Comparison of ENCODE assay signal across 1 cellular context in genomic region chr12:53701518-53702264, GRCh38.
TF ChIP-seq lines count a peak whose summit lies in the region.

No MANE protein-coding gene starts in this region.

TF ChIP-seq in H1, 55 proteins besides CTCF, POLR2A, EP300 and RAD21:
- TF ChIP-seq EZH2 (IDR thresholded peaks at IDR 0.05; ENCODE audit: low read depth, low read length, severe bottlenecking) (no peak), USF2 (IDR thresholded peaks at IDR 0.05; ENCODE audit: low read length) (no peak), KDM4A (IDR thresholded peaks at IDR 0.05; ENCODE audit: low read depth, low read length, severe bottlenecking) (no peak), RXRA (IDR thresholded peaks at IDR 0.05; ENCODE audit: insufficient read depth, low read depth, low read length) (no peak), PHF8 (conservative IDR thresholded peaks at IDR 0.05; ENCODE audit: low read depth, low read length) (no peak), SP1 (IDR thresholded peaks at IDR 0.05; ENCODE audit: low read depth, low read length) (no peak), GABPA (IDR thresholded peaks at IDR 0.05; ENCODE audit: borderline replicate concordance, insufficient read depth, low read length) (no peak), SRF (IDR thresholded peaks at IDR 0.05; ENCODE audit: low read depth, low read length) (no peak), CHD1 (IDR thresholded peaks at IDR 0.05; ENCODE audit: low read depth, low read length) (no peak), SIX5 (IDR thresholded peaks at IDR 0.05; ENCODE audit: low read depth, low read length) (no peak), SAP30 (IDR thresholded peaks at IDR 0.05; ENCODE audit: insufficient read depth, insufficient replicate concordance, low read length) (no peak), SP2 (IDR thresholded peaks at IDR 0.05; ENCODE audit: low read length) (no peak)
